Comparison of ENCODE assay signal across 8 cellular contexts in genomic region chr9:101533334-101534187, GRCh38. TPM values are rescaled to one million over a fixed set of nuclear protein-coding genes. Genes with fewer than 3 reads are reported as not detected.
DNase-seq lines count a peak whose midpoint lies in the region; ATAC-seq and TF ChIP-seq lines count a peak whose summit lies in the region.

A gene with protein sequence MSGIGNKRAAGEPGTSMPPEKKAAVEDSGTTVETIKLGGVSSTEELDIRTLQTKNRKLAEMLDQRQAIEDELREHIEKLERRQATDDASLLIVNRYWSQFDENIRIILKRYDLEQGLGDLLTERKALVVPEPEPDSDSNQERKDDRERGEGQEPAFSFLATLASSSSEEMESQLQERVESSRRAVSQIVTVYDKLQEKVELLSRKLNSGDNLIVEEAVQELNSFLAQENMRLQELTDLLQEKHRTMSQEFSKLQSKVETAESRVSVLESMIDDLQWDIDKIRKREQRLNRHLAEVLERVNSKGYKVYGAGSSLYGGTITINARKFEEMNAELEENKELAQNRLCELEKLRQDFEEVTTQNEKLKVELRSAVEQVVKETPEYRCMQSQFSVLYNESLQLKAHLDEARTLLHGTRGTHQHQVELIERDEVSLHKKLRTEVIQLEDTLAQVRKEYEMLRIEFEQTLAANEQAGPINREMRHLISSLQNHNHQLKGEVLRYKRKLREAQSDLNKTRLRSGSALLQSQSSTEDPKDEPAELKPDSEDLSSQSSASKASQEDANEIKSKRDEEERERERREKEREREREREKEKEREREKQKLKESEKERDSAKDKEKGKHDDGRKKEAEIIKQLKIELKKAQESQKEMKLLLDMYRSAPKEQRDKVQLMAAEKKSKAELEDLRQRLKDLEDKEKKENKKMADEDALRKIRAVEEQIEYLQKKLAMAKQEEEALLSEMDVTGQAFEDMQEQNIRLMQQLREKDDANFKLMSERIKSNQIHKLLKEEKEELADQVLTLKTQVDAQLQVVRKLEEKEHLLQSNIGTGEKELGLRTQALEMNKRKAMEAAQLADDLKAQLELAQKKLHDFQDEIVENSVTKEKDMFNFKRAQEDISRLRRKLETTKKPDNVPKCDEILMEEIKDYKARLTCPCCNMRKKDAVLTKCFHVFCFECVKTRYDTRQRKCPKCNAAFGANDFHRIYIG (plus strand): TSS chr9:101533853. CDS start chr9:101535424, 1,571 bp downstream.

- DNase-seq in NCI-H128 (lab: John Stamatoyannopoulos, UW; ENCODE audit: unreplicated experiment) (peak; percentile 99), head of caudate nucleus (peak; percentile 100), osteocyte (ENCODE audit: extremely low spot score, unreplicated experiment) (peak; percentile 99)
- DNase-seq in activated naive CD8-positive, alpha-beta T cell treated with anti-CD3 and anti-CD28 coated beads, Interleukin-2, amount 10 ng/mL, durations not matched to agents 7 days and 5 days = peak; percentile 97

- TF ChIP-seq CTCF in SU-DHL-6 (IDR thresholded peaks at IDR 0.05; ENCODE audit: insufficient read depth, low read length, poor library complexity, severe bottlenecking) = no peak
- no peak for TF ChIP-seq CTCF in osteocyte (IDR thresholded peaks at IDR 0.05)

- peak within 1 kb of the TSS; percentile 73 for H3K4me3 ChIP-seq in SU-DHL-6 (ENCODE audit: insufficient read depth, low read length, poor library complexity, severe bottlenecking)
- peak within 1 kb of the TSS; percentile 82 for H3K4me3 ChIP-seq in thymus (ENCODE audit: low read length)

- H3K79me2 ChIP-seq in SU-DHL-6 (ENCODE audit: insufficient read depth, low read length) = peaks cover 45% of the 10 kb centered on the region

- no peaks in the 10 kb centered on the region for H3K9me3 Mint-ChIP-seq in activated naive CD8-positive, alpha-beta T cell treated with anti-CD3 and anti-CD28 coated beads, Interleukin-2, amount 10 ng/mL, durations not matched to agents 7 days and 5 days
- no peaks in the 10 kb centered on the region for H3K9me3 Mint-ChIP-seq in osteocyte (ENCODE audit: unreplicated experiment)

- H3K36me3 ChIP-seq in SU-DHL-6 (ENCODE audit: low read length) (peaks cover 17% of the 10 kb centered on the region; the same call in 1 of the 2 replicates), thymus (ENCODE audit: control insufficient read depth, insufficient read depth) (peaks cover 16% of the 10 kb centered on the region)

- peak within 1 kb of the TSS; percentile 99 for H3K27ac Mint-ChIP-seq in activated naive CD8-positive, alpha-beta T cell treated with anti-CD3 and anti-CD28 coated beads, Interleukin-2, amount 10 ng/mL, durations not matched to agents 7 days and 5 days
- peak within 1 kb of the TSS; percentile 98 for H3K27ac Mint-ChIP-seq in osteocyte (ENCODE audit: unreplicated experiment)

- TF ChIP-seq POLR2A in GM10847 (IDR thresholded peaks at IDR 0.05; ENCODE audit: extremely low read depth, insufficient read length) = peak; percentile 51

- no peaks in the 10 kb centered on the region for H3K9me2 ChIP-seq in SU-DHL-6 (replicated peaks; ENCODE audit: insufficient read depth, low read length)

- H3K4me1 Mint-ChIP-seq in activated naive CD8-positive, alpha-beta T cell treated with anti-CD3 and anti-CD28 coated beads, Interleukin-2, amount 10 ng/mL, durations not matched to agents 7 days and 5 days = peaks cover 14% of the 10 kb centered on the region
- peaks cover 22% of the 10 kb centered on the region for H3K4me1 Mint-ChIP-seq in osteocyte (ENCODE audit: unreplicated experiment)

- H3K9me3 ChIP-seq in SU-DHL-6 (ENCODE audit: insufficient read depth, low read length) = no peaks in the 10 kb centered on the region
- no peaks in the 10 kb centered on the region for H3K9me3 ChIP-seq in thymus (ENCODE audit: control insufficient read depth)

- peaks cover 5% of the 10 kb centered on the region for H3K27me3 Mint-ChIP-seq in activated naive CD8-positive, alpha-beta T cell treated with anti-CD3 and anti-CD28 coated beads, Interleukin-2, amount 10 ng/mL, durations not matched to agents 7 days and 5 days
- no peaks in the 10 kb centered on the region for H3K27me3 Mint-ChIP-seq in osteocyte (ENCODE audit: unreplicated experiment)

- H3K4me2 ChIP-seq in SU-DHL-6 (ENCODE audit: low read depth, low read length, poor library complexity, severe bottlenecking) = peak within 1 kb of the TSS; percentile 92

- H3F3A ChIP-seq in SU-DHL-6 (ENCODE audit: insufficient read depth) = no peaks in the 10 kb centered on the region

- no peaks in the 10 kb centered on the region for H3K4me1 ChIP-seq in thymus (ENCODE audit: control insufficient read depth, insufficient read depth, low read length)

- ATAC-seq in HG02678 (IDR thresholded peaks at IDR 0.05; ENCODE audit: unreplicated experiment) = peak; percentile 97
- ATAC-seq in activated naive CD8-positive, alpha-beta T cell treated with anti-CD3 and anti-CD28 coated beads, Interleukin-2, amount 10 ng/mL, durations not matched to agents 7 days and 5 days (ENCODE audit: low read depth) = peak; percentile 95

- H3K36me3 Mint-ChIP-seq in activated naive CD8-positive, alpha-beta T cell treated with anti-CD3 and anti-CD28 coated beads, Interleukin-2, amount 10 ng/mL, durations not matched to agents 7 days and 5 days = peaks cover 7% of the 10 kb centered on the region
- H3K36me3 Mint-ChIP-seq in osteocyte (ENCODE audit: unreplicated experiment) = peaks cover 5% of the 10 kb centered on the region

- intact Hi-C loops in head of caudate nucleus (cut with DNase I) = no loop called here

- WGBS in thymus = under 1% methylated on average over 45 of the region's 45 CpGs

- H3K9ac ChIP-seq in SU-DHL-6 (ENCODE audit: low read length) = peak within 1 kb of the TSS; percentile 78

- POLR2A ChIA-PET in activated naive CD8-positive, alpha-beta T cell treated with anti-CD3 and anti-CD28 coated beads, Interleukin-2, amount 10 ng/mL, durations not matched to agents 7 days and 5 days (lab: Charles Lee) = interaction anchor here (1.0 to 1.9 kb wide), 3 partner anchors 37 to 1181 kb away, joined by 5 to 14 read pairs (median 6); partner anchors contain the start of genes MRPL50, TEX10 and ZNF189

- peak within 1 kb of the TSS; percentile 97 for H2AFZ ChIP-seq in SU-DHL-6 (ENCODE audit: low read depth, low read length, severe bottlenecking)

- peak within 1 kb of the TSS; percentile 90 for H3K4me3 Mint-ChIP-seq in activated naive CD8-positive, alpha-beta T cell treated with anti-CD3 and anti-CD28 coated beads, Interleukin-2, amount 10 ng/mL, durations not matched to agents 7 days and 5 days
- H3K4me3 Mint-ChIP-seq in osteocyte (ENCODE audit: unreplicated experiment) = peak within 1 kb of the TSS; percentile 87

- no peaks in the 10 kb centered on the region for H3K27me3 ChIP-seq in SU-DHL-6 (ENCODE audit: low read length)
- H3K27me3 ChIP-seq in thymus (ENCODE audit: control insufficient read depth, insufficient read depth) = no peaks in the 10 kb centered on the region

- H3K27ac ChIP-seq in SU-DHL-6 (ENCODE audit: low read depth, low read length) (peak within 1 kb of the TSS; percentile 82), thymus (ENCODE audit: low read depth) (peak within 1 kb of the TSS; percentile 88)

- peaks cover 12% of the 10 kb centered on the region for H4K20me1 ChIP-seq in SU-DHL-6 (ENCODE audit: low read depth, low read length)

RNA-seq across cellular contexts. Expression of the gene that starts here (rescaled TPM):
- 10 to 100 TPM; 43.7 to 49.0 TPM for total RNA-seq in activated naive CD8-positive, alpha-beta T cell treated with anti-CD3 and anti-CD28 coated beads, Interleukin-2, amount 10 ng/mL, durations not matched to agents 7 days and 5 days
- 52.1 and 54.7 TPM in 2 replicates for total RNA-seq in osteocyte
- polyA plus RNA-seq in thymus = 16.9 TPM

Comparison
In these comparisons a context has a peak if more than half of its experiments do, and no peak if none do; other contexts are left out.
1. Peak in every context shown above with its lines: DNase-seq, ATAC-seq, H3K4me3 ChIP-seq and H3K27ac ChIP-seq.